In genomic region chr6:32716396-32716795, GRCh38 we compare ENCODE assay signal across 24 cellular contexts. TPM values are rescaled to one million over a fixed set of nuclear protein-coding genes. Genes with fewer than 3 reads are reported as not detected.
"Had no signal": no experiment of that assay in that cellular context is flagged by ENCODE, and none has a peak within 500 bp of the region (broad histone marks: within the 10 kb centered on the region; RNA-seq: fewer than 3 reads in every experiment).

No MANE protein-coding gene starts in this region.

- H3K27me3 ChIP-seq: colonic mucosa, gastrocnemius medialis, pancreas, right atrium auricular region, upper lobe of left lung had no signal

- H3K9me3 ChIP-seq: colonic mucosa, esophagus muscularis mucosa, gastrocnemius medialis, pancreas, psoas muscle, right atrium auricular region, thoracic aorta, upper lobe of left lung had no signal

- H3K27ac ChIP-seq: colonic mucosa, dorsolateral prefrontal cortex, esophagus muscularis mucosa, gastrocnemius medialis, pancreas, psoas muscle, right atrium auricular region, thoracic aorta, upper lobe of left lung had no signal

- H3K36me3 ChIP-seq: colonic mucosa, esophagus muscularis mucosa, gastrocnemius medialis, pancreas, right atrium auricular region, thoracic aorta, upper lobe of left lung had no signal

- FAIRE-seq: astrocyte, endothelial cell of umbilical vein, pancreas had no signal

- H3K4me3 ChIP-seq: colonic mucosa, dorsolateral prefrontal cortex, esophagus muscularis mucosa, gastrocnemius medialis, pancreas, psoas muscle, right atrium auricular region, thoracic aorta, upper lobe of left lung had no signal

- DNase-seq: activated CD4-positive, alpha-beta T cell treated with anti-CD3 and anti-CD28 coated beads for 36 hours; activated CD4-positive, alpha-beta T cell treated with anti-CD3 and anti-CD28 coated beads, Interleukin-2, amount 50 U/mL, for 4 hours; activated naive CD4-positive, alpha-beta T cell treated with Interleukin-2 at 50 U/mL for 16 hours; activated naive CD8-positive, alpha-beta T cell treated with anti-CD3 and anti-CD28 coated beads for 36 hours; activated T-cell treated with anti-CD3 and anti-CD28 coated beads, Interleukin-2, amount 50 U/mL, for 48 hours; colonic mucosa; dorsolateral prefrontal cortex; effector memory CD8-positive, alpha-beta T cell; gastrocnemius medialis; islet precursor cell; left cardiac atrium; nephron progenitor cell; pancreas; psoas muscle; stimulated activated CD4-positive, alpha-beta T cell treated with anti-CD3 and anti-CD28 coated beads, Interleukin-4, amount 100 ng/mL, for 24 hours; stimulated activated naive CD4-positive, alpha-beta T cell treated with Interleukin-2 at 50 U/mL for 16 hours; upper lobe of left lung had no signal

RNA-seq across cellular contexts. Expression of gene HLA-DQA2, which starts 24.8 kb away (rescaled TPM):
- total RNA-seq: astrocyte, endothelial cell of umbilical vein, WTC11 had no signal
- polyA plus RNA-seq: endothelial cell of umbilical vein, psoas muscle had no signal

RNA-seq across cellular contexts. Expression of gene HLA-DQB2, which starts 46.9 kb away (rescaled TPM):
- total RNA-seq: astrocyte, endothelial cell of umbilical vein, liver had no signal
- polyA plus RNA-seq: endothelial cell of umbilical vein, pancreas, psoas muscle had no signal

RNA-seq across cellular contexts. Expression of gene HLA-DQB1, which starts 49.9 kb away (rescaled TPM):
- total RNA-seq: endothelial cell of umbilical vein had no signal
- polyA plus RNA-seq: endothelial cell of umbilical vein had no signal
